Comparison of ENCODE assay signal across 11 cellular contexts in genomic region chr2:73999881-74000597, GRCh38. TPM values are rescaled to one million over a fixed set of nuclear protein-coding genes. Genes with fewer than 3 reads are reported as not detected.
DNase-seq lines count a peak whose midpoint lies in the region; ATAC-seq and TF ChIP-seq lines count a peak whose summit lies in the region.
"Had no signal": no experiment of that assay in that cellular context is flagged by ENCODE, and none has a peak within 500 bp of the region (broad histone marks: within the 10 kb centered on the region; RNA-seq: fewer than 3 reads in every experiment).

No MANE protein-coding gene starts in this region.

- CTCF ChIA-PET in activated naive CD4-positive, alpha-beta T cell treated with anti-CD3 and anti-CD28 coated beads for 36 hours (lab: Charles Lee) = interaction anchor here (0.9 to 2.5 kb wide), 5 partner anchors 13 to 176 kb away, joined by 3 to 18 read pairs (median 9); no protein-coding TSS in a partner anchor

- WGBS in transverse colon (ENCODE audit: low coverage in 1 of 2), 2 donors = 37% methylated on average over 9 of the region's 10 CpGs; no CpG with 5 or more reads in 1 of the 2 donors

- no peaks in the 10 kb centered on the region for H3K27me3 Mint-ChIP-seq in activated naive CD4-positive, alpha-beta T cell treated with anti-CD3 and anti-CD28 coated beads for 36 hours (ENCODE audit: low read depth)
- no peaks in the 10 kb centered on the region for H3K27me3 Mint-ChIP-seq in activated T-cell treated with anti-CD3 and anti-CD28 coated beads, Interleukin-2, amount 50 U/mL, for 4 hours (ENCODE audit: low read depth)

- intact Hi-C loops in activated naive CD4-positive, alpha-beta T cell treated with anti-CD3 and anti-CD28 coated beads for 36 hours (cut with micrococcal nuclease) = loop anchor here (5.0 kb wide), 1 partner anchor 107 kb away; no protein-coding TSS in a partner anchor
- intact Hi-C loops in transverse colon (cut with DNase I; ENCODE audit: low total_unique reads) = no loop called here

- no peak overlapping the region for H3K4me3 Mint-ChIP-seq in activated naive CD4-positive, alpha-beta T cell treated with anti-CD3 and anti-CD28 coated beads for 36 hours
- H3K4me3 Mint-ChIP-seq in activated T-cell treated with anti-CD3 and anti-CD28 coated beads, Interleukin-2, amount 50 U/mL, for 4 hours = no peak overlapping the region

- no peaks in the 10 kb centered on the region for H3K27me3 ChIP-seq in WERI-Rb-1 (ENCODE audit: insufficient read depth, low read depth, severe bottlenecking)
- no peaks in the 10 kb centered on the region for H3K27me3 ChIP-seq in transverse colon
- H3K27me3 ChIP-seq: foreskin keratinocyte had no signal

- H3K27ac Mint-ChIP-seq in activated naive CD4-positive, alpha-beta T cell treated with anti-CD3 and anti-CD28 coated beads for 36 hours = peak overlapping the region; percentile 39

- peaks cover 6 to 47% (median 28%) of the 10 kb centered on the region in 4 donors for H3K4me1 ChIP-seq in transverse colon

- TF ChIP-seq CTCF in WERI-Rb-1 (IDR thresholded peaks at IDR 0.05; ENCODE audit: low read depth, low read length) (no peak), transverse colon (IDR thresholded peaks at IDR 0.05) (no peak)

- in situ Hi-C loops in transverse colon (cut with MboI; ENCODE audit: low pct_ligation_motif_present in 1 of 4, low pct_unique_long_range_greater_than_20kb in 1 of 4, low sequenced_read_pairs in 3 of 4) = loop anchor here in 2 of 4 donors (10.0 to 25.0 kb wide), 2 partner anchors 163 to 175 kb away; partner anchors contain the start of gene STAMBP (in 2 of the 2)

- no peak for TF ChIP-seq POLR2A in transverse colon (IDR thresholded peaks at IDR 0.05)

- H3K4me3 ChIP-seq in WERI-Rb-1 (ENCODE audit: low read depth, low read length) (no peak overlapping the region), transverse colon (no peak overlapping the region)

- H3K36me3 Mint-ChIP-seq in activated naive CD4-positive, alpha-beta T cell treated with anti-CD3 and anti-CD28 coated beads for 36 hours (ENCODE audit: low read depth) = peaks cover 3% of the 10 kb centered on the region
- peaks cover 3% of the 10 kb centered on the region for H3K36me3 Mint-ChIP-seq in activated T-cell treated with anti-CD3 and anti-CD28 coated beads, Interleukin-2, amount 50 U/mL, for 4 hours (ENCODE audit: insufficient read depth)

- H3K36me3 ChIP-seq in WERI-Rb-1 (peaks cover 18% of the 10 kb centered on the region), transverse colon (no peaks in the 10 kb centered on the region)

- no peak for DNase-seq in activated naive CD4-positive, alpha-beta T cell treated with anti-CD3 and anti-CD28 coated beads for 36 hours
- DNase-seq in activated naive CD4-positive, alpha-beta T cell treated with Interleukin-2 at 50 U/mL for 16 hours = no peak
- DNase-seq in WERI-Rb-1 (peak; percentile 42), left kidney (ENCODE audit: low read depth, low spot score) (peak; percentile 92), transverse colon (peak; percentile 44)
- no peak for DNase-seq in activated T-cell treated with anti-CD3 and anti-CD28 coated beads, Interleukin-2, amount 50 U/mL, for 4 hours
- DNase-seq: amniotic stem cell, foreskin keratinocyte, NCI-H510A had no signal

- no peak overlapping the region for H3K27ac ChIP-seq in WERI-Rb-1
- peak overlapping the region in 1 of 4 donors; percentile 43 for H3K27ac ChIP-seq in transverse colon
- H3K27ac ChIP-seq: foreskin keratinocyte had no signal

- TF ChIP-seq EP300 in transverse colon (IDR thresholded peaks at IDR 0.05; ENCODE audit: low read depth) = no peak

- ATAC-seq in HG03521 (IDR thresholded peaks at IDR 0.05; ENCODE audit: unreplicated experiment) (no peak), GM18498 (IDR thresholded peaks at IDR 0.05; ENCODE audit: unreplicated experiment) (no peak)
- no peak for ATAC-seq in activated T-cell treated with anti-CD3 and anti-CD28 coated beads, Interleukin-2, amount 50 U/mL, for 4 hours

- H3K9me3 Mint-ChIP-seq in activated naive CD4-positive, alpha-beta T cell treated with anti-CD3 and anti-CD28 coated beads for 36 hours = no peaks in the 10 kb centered on the region
- no peaks in the 10 kb centered on the region for H3K9me3 Mint-ChIP-seq in activated T-cell treated with anti-CD3 and anti-CD28 coated beads, Interleukin-2, amount 50 U/mL, for 4 hours

- peaks cover 82% of the 10 kb centered on the region for H3K4me1 Mint-ChIP-seq in activated naive CD4-positive, alpha-beta T cell treated with anti-CD3 and anti-CD28 coated beads for 36 hours (ENCODE audit: low read depth)
- peaks cover 85% of the 10 kb centered on the region for H3K4me1 Mint-ChIP-seq in activated T-cell treated with anti-CD3 and anti-CD28 coated beads, Interleukin-2, amount 50 U/mL, for 4 hours (ENCODE audit: low read depth)

- H3K9me3 ChIP-seq in WERI-Rb-1 (ENCODE audit: severe bottlenecking) = no peaks in the 10 kb centered on the region
- no peaks in the 10 kb centered on the region for H3K9me3 ChIP-seq in transverse colon

RNA-seq across cellular contexts. Expression of gene TET3, which starts 15.3 kb away (rescaled TPM):
- total RNA-seq in activated naive CD4-positive, alpha-beta T cell treated with anti-CD3 and anti-CD28 coated beads for 36 hours = 10 to 100 TPM; 14.4 to 15.2 TPM
- total RNA-seq in transverse colon = 10 to 100 TPM; 20.2 to 26.9 (median 22.5) TPM
- 10 to 100 TPM; 30.8 to 34.0 (median 31.7) TPM for total RNA-seq in activated T-cell treated with anti-CD3 and anti-CD28 coated beads, Interleukin-2, amount 50 U/mL, for 4 hours

Comparison
In these comparisons a context has a peak if more than half of its experiments do, and no peak if none do; other contexts are left out.
1. DNase-seq: peak in WERI-Rb-1 (single experiment), left kidney (single experiment) and transverse colon (single experiment); none in activated naive CD4-positive, alpha-beta T cell treated with anti-CD3 and anti-CD28 coated beads for 36 hours (single experiment), activated naive CD4-positive, alpha-beta T cell treated with Interleukin-2 at 50 U/mL for 16 hours (single experiment) and activated T-cell treated with anti-CD3 and anti-CD28 coated beads, Interleukin-2, amount 50 U/mL, for 4 hours (single experiment).